ENCODE assay signal across 18 cellular contexts in the genomic region with DNA sequence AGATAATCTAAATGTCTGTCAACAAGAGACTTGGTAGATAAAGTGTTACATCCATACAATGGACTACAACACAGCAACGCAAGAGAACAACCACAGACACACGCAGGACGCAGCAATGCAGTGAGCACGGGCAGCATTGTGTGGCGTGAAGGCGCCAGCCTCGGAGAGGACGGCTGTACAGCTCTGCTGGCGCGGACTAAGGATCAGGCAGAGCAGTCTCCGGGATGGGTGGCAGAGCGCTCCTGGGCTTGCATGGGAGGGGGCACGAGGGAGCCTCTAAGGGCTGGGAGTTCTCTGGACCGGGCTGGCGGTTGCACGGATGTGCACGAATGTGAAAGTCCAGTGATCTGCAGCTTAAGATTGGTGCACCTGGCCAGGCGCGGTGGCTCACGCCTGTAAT.
"Had no signal": no experiment of that assay in that cellular context is flagged by ENCODE, and none has a peak within 500 bp of the region (broad histone marks: within the 10 kb centered on the region; RNA-seq: fewer than 3 reads in every experiment).

No MANE protein-coding gene starts in this region.

- H3K27me3 ChIP-seq: esophagus muscularis mucosa had no signal

- H3K36me3 ChIP-seq: esophagus muscularis mucosa, heart left ventricle, upper lobe of left lung had no signal

- DNase-seq: cerebellar nuclear complex; effector memory CD8-positive, alpha-beta T cell; foreskin fibroblast; heart left ventricle; hippocampal formation; left colon; left ventricle myocardium superior; mesenchymal stem cell; midbrain; small intestine; stimulated activated CD4-positive, alpha-beta T cell treated with anti-CD3 and anti-CD28 coated beads, Interleukin-12 subunit alpha, Interleukin-12 subunit beta, amount 100 ng/mL, for 4 hours; stimulated activated naive CD4-positive, alpha-beta T cell treated with Interleukin-2 at 50 U/mL for 16 hours had no signal

- ATAC-seq: effector memory CD8-positive, alpha-beta T cell; heart left ventricle; left colon; left ventricle myocardium superior; natural killer cell treated with Interleukin-12 subunit alpha and Interleukin-12 subunit beta and Interleukin-15 and Interleukin-18, amount 100 ng/mL, for 72 hours had no signal

- H3K4me3 Mint-ChIP-seq: dendritic cell treated with granulocyte-macrophage colony-stimulating factor and Interleukin-4, amounts not matched to agents 40 ng/mL and 50 ng/mL, for 4 days; effector memory CD8-positive, alpha-beta T cell; natural killer cell treated with Interleukin-12 subunit alpha and Interleukin-12 subunit beta and Interleukin-15 and Interleukin-18, amount 100 ng/mL, for 72 hours had no signal

- H3K27ac Mint-ChIP-seq: dendritic cell treated with granulocyte-macrophage colony-stimulating factor and Interleukin-4, amounts not matched to agents 40 ng/mL and 50 ng/mL, for 4 days; effector memory CD8-positive, alpha-beta T cell; natural killer cell treated with Interleukin-12 subunit alpha and Interleukin-12 subunit beta and Interleukin-15 and Interleukin-18, amount 100 ng/mL, for 72 hours had no signal

- H3K9me3 Mint-ChIP-seq: dendritic cell treated with granulocyte-macrophage colony-stimulating factor and Interleukin-4, amounts not matched to agents 40 ng/mL and 50 ng/mL, for 4 days; effector memory CD8-positive, alpha-beta T cell; natural killer cell treated with Interleukin-12 subunit alpha and Interleukin-12 subunit beta and Interleukin-15 and Interleukin-18, amount 100 ng/mL, for 72 hours had no signal

- H3K9me3 ChIP-seq: esophagus muscularis mucosa, heart left ventricle, upper lobe of left lung had no signal

- H3K27ac ChIP-seq: epithelial cell of prostate, esophagus muscularis mucosa, heart left ventricle, upper lobe of left lung had no signal

- H3K36me3 Mint-ChIP-seq: natural killer cell treated with Interleukin-12 subunit alpha and Interleukin-12 subunit beta and Interleukin-15 and Interleukin-18, amount 100 ng/mL, for 72 hours had no signal

- H3K4me3 ChIP-seq: esophagus muscularis mucosa, heart left ventricle, lung, upper lobe of left lung had no signal
